In the genomic region with DNA sequence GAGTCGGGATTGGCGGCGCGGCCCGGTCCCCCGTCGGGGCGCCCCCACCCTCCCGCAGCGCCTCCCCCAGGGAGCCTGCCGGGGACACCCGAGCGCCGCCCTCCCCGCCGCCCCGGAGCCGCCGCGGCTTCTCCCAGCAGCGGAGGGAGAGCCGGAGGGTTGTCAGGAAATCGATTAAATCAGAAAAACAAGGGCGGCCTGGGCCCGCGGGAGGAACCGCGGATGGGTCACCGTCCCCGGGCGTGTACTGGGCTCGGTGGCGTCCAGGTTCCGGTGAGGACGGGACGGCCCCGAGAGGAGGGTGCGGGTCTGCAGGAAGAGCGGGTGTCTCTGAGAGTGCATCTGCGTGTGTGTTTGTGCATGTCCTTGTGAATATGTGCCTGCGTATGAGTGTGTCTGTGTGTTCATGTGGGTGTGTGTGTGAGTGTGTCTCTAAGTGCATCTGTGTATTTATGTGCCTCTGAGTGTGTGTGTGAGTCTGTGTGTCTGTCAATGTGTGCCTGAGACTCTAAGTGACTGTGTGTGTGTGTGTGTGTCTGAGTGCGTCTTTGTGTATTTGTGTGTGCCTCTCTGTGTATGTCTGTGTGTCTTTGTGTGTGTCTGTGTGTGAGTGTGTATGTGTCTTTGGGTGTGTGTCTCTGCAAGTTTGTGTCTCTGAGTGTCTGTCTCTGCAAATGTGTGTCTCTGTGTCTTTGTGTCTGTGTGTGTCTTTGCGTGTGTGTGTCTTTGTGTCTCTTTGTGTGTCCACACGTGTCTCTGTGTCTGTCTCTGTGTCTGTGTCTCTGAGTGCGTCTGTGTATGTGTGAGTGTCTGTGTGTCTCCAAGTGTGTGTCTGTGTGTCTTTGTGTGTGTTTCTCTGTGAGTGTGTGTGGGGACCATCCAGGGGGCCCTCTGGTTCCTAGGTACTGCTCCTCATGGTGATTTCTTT, we compare ENCODE assay signal across 8 cellular contexts. TPM values are rescaled to one million over a fixed set of nuclear protein-coding genes. Genes with fewer than 3 reads are reported as not detected.
DNase-seq lines count a peak whose midpoint lies in the region; ATAC-seq, FAIRE-seq and TF ChIP-seq lines count a peak whose summit lies in the region.

No MANE protein-coding gene starts in this region.

- intact Hi-C loops in pancreas (cut with DNase I), result no loop called here

- H3K4me1 ChIP-seq in KMS-11 (ENCODE audit: low read depth, poor library complexity, severe bottlenecking), result peaks cover 48% of the 10 kb centered on the region
- peaks cover 0 to 23% (median 4%) of the 10 kb centered on the region in 3 donors for H3K4me1 ChIP-seq in pancreas

- WGBS in pancreas, 2 donors, result 4 to 6% methylated on average over 34 to 45 of the region's 45 CpGs

- H3K27me3 ChIP-seq in KMS-11 (ENCODE audit: insufficient read depth, low read depth) (no peaks in the 10 kb centered on the region; the same call in 1 of the 2 replicates), pancreas (no peaks in the 10 kb centered on the region)

- peak overlapping the region; percentile 55 for H2AFZ ChIP-seq in KMS-11 (ENCODE audit: low read depth)

- peak; percentile 12 to 41 (median 28) for ATAC-seq in pancreas

- H3K9me3 ChIP-seq in pancreas, result no peaks in the 10 kb centered on the region

- H3K36me3 ChIP-seq in KMS-11 (ENCODE audit: insufficient read depth), result no peaks in the 10 kb centered on the region
- H3K36me3 ChIP-seq in pancreas, result no peaks in the 10 kb centered on the region

- H3K79me2 ChIP-seq in KMS-11 (ENCODE audit: insufficient read depth, low read depth), result peaks cover 47% of the 10 kb centered on the region

- H3K27ac ChIP-seq in KMS-11 (peak overlapping the region; percentile 60), pancreas (peak overlapping the region; percentile 66 to 84 (median 75))

- H4K20me1 ChIP-seq in KMS-11 (ENCODE audit: insufficient read depth), result no peaks in the 10 kb centered on the region

- peak overlapping the region; percentile 44 for H3K9ac ChIP-seq in KMS-11

- H3K4me3 ChIP-seq in KMS-11 (IDR thresholded peaks at IDR 0.05; ENCODE audit: insufficient read depth, low read depth, low read length), result peak overlapping the region; percentile 49
- H3K4me3 ChIP-seq in pancreas, result peak overlapping the region; percentile 73 to 99 (median 82)

- TF ChIP-seq CTCF in KMS-11 (conservative IDR thresholded peaks at IDR 0.05; ENCODE audit: low read depth, low read length), result no peak
- TF ChIP-seq CTCF in pancreas (IDR thresholded peaks at IDR 0.05), result no peak

- peak overlapping the region; percentile 95 for H3K4me2 ChIP-seq in KMS-11

- DNase-seq in GM03348 (ENCODE audit: low spot score), result peak; percentile 80
- peak; percentile 75 for DNase-seq in activated CD8-positive, alpha-beta memory T cell treated with anti-CD3 and anti-CD28 coated beads for 24 hours
- peak; percentile 42 for DNase-seq in fibroblast of gingiva (ENCODE audit: low read depth)
- peak in 5 of 6 donors; percentile 42 to 83 (median 68) for DNase-seq in pancreas
- no peak for DNase-seq in NCI-H2029 treated with DMSO at 0.1 percent for 48 hours (lab: John Stamatoyannopoulos, UW)
- DNase-seq in NCI-H146 treated with DMSO at 0.1 percent for 48 hours (lab: John Stamatoyannopoulos, UW; ENCODE audit: unreplicated experiment), result no peak
- DNase-seq in OCI-M2 (lab: John Stamatoyannopoulos, UW; ENCODE audit: unreplicated experiment), result no peak

- no peak for FAIRE-seq in pancreas (lab: Jason Lieb, UNC)

RNA-seq across cellular contexts. Expression of a gene that starts 1.1 kb away (rescaled TPM):
- total RNA-seq in pancreas, result 10 to 100 TPM; 10.5 to 27.5 (median 21.0) TPM
- 10 to 100 TPM; 11.9 to 15.4 TPM for polyA plus RNA-seq in pancreas

RNA-seq across cellular contexts. Expression of a gene that starts 59.2 kb away (rescaled TPM):
- total RNA-seq in pancreas, result 10 to 100 TPM; 14.2 to 34.2 (median 18.5) TPM
- polyA plus RNA-seq in pancreas, result 10 to 100 TPM in 1 of 2 donors, 1 to 10 TPM in 1; 8.7 to 13.4 TPM

Comparison
In these comparisons a context has a peak if more than half of its experiments do, and no peak if none do; other contexts are left out.
1. DNase-seq: peak in GM03348 (single experiment), activated CD8-positive, alpha-beta memory T cell treated with anti-CD3 and anti-CD28 coated beads for 24 hours (single experiment), fibroblast of gingiva (single experiment) and pancreas (5 of 6); none in NCI-H2029 treated with DMSO at 0.1 percent for 48 hours (single experiment), NCI-H146 treated with DMSO at 0.1 percent for 48 hours (single experiment) and OCI-M2 (single experiment).